8 cellular contexts compared by ENCODE assay signal in the genomic region with DNA sequence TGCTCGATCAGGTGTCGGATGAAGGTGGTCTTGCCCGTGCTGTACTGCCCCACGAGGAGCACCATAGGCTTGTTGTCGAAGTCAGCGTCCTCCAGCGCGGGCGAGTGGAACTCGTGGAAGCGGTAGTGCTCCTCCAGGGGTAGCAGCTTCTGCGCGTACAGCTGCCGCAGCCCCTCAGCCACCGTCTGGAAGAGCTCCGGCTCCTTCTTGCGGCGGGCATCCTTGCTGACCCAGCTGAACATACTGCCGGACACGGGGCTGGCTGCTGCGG. TPM values are rescaled to one million over a fixed set of nuclear protein-coding genes. Genes with fewer than 3 reads are reported as not detected.
DNase-seq lines count a peak whose midpoint lies in the region; ATAC-seq and TF ChIP-seq lines count a peak whose summit lies in the region.

No MANE protein-coding gene starts in this region.

- peaks cover 38% of the 10 kb centered on the region for H3K36me3 Mint-ChIP-seq in activated naive CD4-positive, alpha-beta T cell treated with anti-CD3 and anti-CD28 coated beads, Interleukin-2, amount 10 ng/mL, durations not matched to agents 7 days and 5 days
- H3K36me3 Mint-ChIP-seq in T-cell (peaks cover 33% of the 10 kb centered on the region), progenitor cell of endocrine pancreas (ENCODE audit: insufficient read depth) (peaks cover 7% of the 10 kb centered on the region)

- H3K4me1 Mint-ChIP-seq in activated naive CD4-positive, alpha-beta T cell treated with anti-CD3 and anti-CD28 coated beads, Interleukin-2, amount 10 ng/mL, durations not matched to agents 7 days and 5 days, result peaks cover 63% of the 10 kb centered on the region
- H3K4me1 Mint-ChIP-seq in T-cell (peaks cover 55 to 67% (median 63%) of the 10 kb centered on the region in 3 donors), progenitor cell of endocrine pancreas (ENCODE audit: low read depth) (peaks cover 33% of the 10 kb centered on the region)

- POLR2A ChIA-PET in T-cell (lab: Charles Lee), result interaction anchor here (0.5 to 1.3 kb wide), 9 partner anchors 9 to 677 kb away, joined by 3 to 8 read pairs (median 4); partner anchors contain the start of gene SF1 (in 1 of the 2)

- no peaks in the 10 kb centered on the region for H3K9me3 Mint-ChIP-seq in activated naive CD4-positive, alpha-beta T cell treated with anti-CD3 and anti-CD28 coated beads, Interleukin-2, amount 10 ng/mL, durations not matched to agents 7 days and 5 days
- H3K9me3 Mint-ChIP-seq in T-cell (no peaks in the 10 kb centered on the region), progenitor cell of endocrine pancreas (ENCODE audit: low read depth) (no peaks in the 10 kb centered on the region)

- H3K27me3 Mint-ChIP-seq in activated naive CD4-positive, alpha-beta T cell treated with anti-CD3 and anti-CD28 coated beads, Interleukin-2, amount 10 ng/mL, durations not matched to agents 7 days and 5 days, result no peaks in the 10 kb centered on the region
- no peaks in the 10 kb centered on the region for H3K27me3 Mint-ChIP-seq in T-cell
- H3K27me3 Mint-ChIP-seq in progenitor cell of endocrine pancreas, result no peaks in the 10 kb centered on the region

- CTCF ChIA-PET in activated naive CD4-positive, alpha-beta T cell treated with anti-CD3 and anti-CD28 coated beads, Interleukin-2, amount 10 ng/mL, durations not matched to agents 7 days and 5 days (lab: Charles Lee), result interaction anchor here (1.9 to 31.5 kb wide), 3 partner anchors 14 to 29 kb away, joined by 5 to 592 read pairs (median 145); partner anchors contain the start of gene CDC42BPG
- CTCF ChIA-PET in T-cell (lab: Charles Lee), result interaction anchor here in 1 of 2 donors (0.5 to 1.3 kb wide), 5 partner anchors 9 to 90 kb away, joined by 3 to 5 read pairs (median 3); no protein-coding TSS in a partner anchor

- peak; percentile 16 to 34 (median 28) for ATAC-seq in T-cell (replicated peaks in 1 of 4)
- no peak for ATAC-seq in GM21381 (IDR thresholded peaks at IDR 0.05; ENCODE audit: unreplicated experiment)

- peak overlapping the region; percentile 84 for H3K27ac Mint-ChIP-seq in activated naive CD4-positive, alpha-beta T cell treated with anti-CD3 and anti-CD28 coated beads, Interleukin-2, amount 10 ng/mL, durations not matched to agents 7 days and 5 days
- H3K27ac Mint-ChIP-seq in T-cell (peak overlapping the region; percentile 92 to 97), progenitor cell of endocrine pancreas (peak overlapping the region; percentile 86)

- peak overlapping the region; percentile 97 for H3K4me3 ChIP-seq in fibroblast of the aortic adventitia (ENCODE audit: low read depth, low read length)

- H3K4me3 Mint-ChIP-seq in activated naive CD4-positive, alpha-beta T cell treated with anti-CD3 and anti-CD28 coated beads, Interleukin-2, amount 10 ng/mL, durations not matched to agents 7 days and 5 days, result peak overlapping the region; percentile 99
- peak overlapping the region; percentile 99 for H3K4me3 Mint-ChIP-seq in T-cell
- H3K4me3 Mint-ChIP-seq in progenitor cell of endocrine pancreas (ENCODE audit: low read depth), result peak overlapping the region; percentile 95

- TF ChIP-seq CTCF in fibroblast of the aortic adventitia (IDR thresholded peaks at IDR 0.05; ENCODE audit: insufficient read depth, low read length) (peak; percentile 14), progenitor cell of endocrine pancreas (IDR thresholded peaks at IDR 0.05; ENCODE audit: unreplicated experiment) (no peak)

- no peak for DNase-seq in activated naive CD4-positive, alpha-beta T cell treated with anti-CD3 and anti-CD28 coated beads, Interleukin-2, amount 10 ng/mL, durations not matched to agents 7 days and 5 days
- no peak for DNase-seq in activated naive CD4-positive, alpha-beta T cell treated with Interleukin-2 at 50 U/mL for 16 hours
- peak in 1 of 34 experiments; percentile 37 for DNase-seq in T-cell
- DNase-seq in fibroblast of the aortic adventitia (ENCODE audit: low read depth), result no peak
- DNase-seq in progenitor cell of endocrine pancreas (ENCODE audit: low spot score, unreplicated experiment), result no peak
- no peak for DNase-seq in iPS-NIHi11 (ENCODE audit: low spot score)
- DNase-seq in stimulated activated CD4-positive, alpha-beta T cell treated with anti-CD3 and anti-CD28 coated beads, Interleukin-2, amount 100 ng/mL, for 24 hours, result no peak

RNA-seq across cellular contexts. Expression of gene EHD1, which starts 0.3 kb away (rescaled TPM):
- total RNA-seq in T-cell (100 to 1,000 TPM; 126 to 286 (median 269) TPM), fibroblast of the aortic adventitia (ENCODE audit: low replicate concordance) (68.1 and 113 TPM in 2 replicates), progenitor cell of endocrine pancreas (55.0 and 57.2 TPM in 2 replicates)

RNA-seq across cellular contexts. Expression of gene CDC42BPG, which starts 33.7 kb away (rescaled TPM):
- total RNA-seq in T-cell (10 to 100 TPM in 1 of 5 donors, 1 to 10 TPM in 4; 7.4 to 10.5 (median 9.1) TPM), fibroblast of the aortic adventitia (ENCODE audit: low replicate concordance) (0.08 and 0.09 TPM in 2 replicates), progenitor cell of endocrine pancreas (20.1 and 21.1 TPM in 2 replicates)

RNA-seq across cellular contexts. Expression of gene ATG2A, which starts 38.9 kb away (rescaled TPM):
- total RNA-seq in T-cell (100 to 1,000 TPM in 1 of 5 donors, 10 to 100 TPM in 4; 50.9 to 165 (median 55.4) TPM), fibroblast of the aortic adventitia (ENCODE audit: low replicate concordance) (18.2 and 18.8 TPM in 2 replicates), progenitor cell of endocrine pancreas (33.2 and 35.0 TPM in 2 replicates)

RNA-seq across cellular contexts. Expression of gene PPP2R5B, which starts 46.3 kb away (rescaled TPM):
- total RNA-seq in T-cell, result 10 to 100 TPM; 15.3 to 25.4 (median 17.2) TPM
- 7.9 and 9.3 TPM in 2 replicates for total RNA-seq in fibroblast of the aortic adventitia (ENCODE audit: low replicate concordance)
- 14.1 and 15.9 TPM in 2 replicates for total RNA-seq in progenitor cell of endocrine pancreas

RNA-seq across cellular contexts. Expression of gene GPHA2, which starts 57.5 kb away (rescaled TPM):
- total RNA-seq in T-cell, result under 1 TPM in 1 of 5 donors, not detected in 4; 0.90 TPM
- total RNA-seq in fibroblast of the aortic adventitia (ENCODE audit: low replicate concordance), result not detected in 2 replicates
- total RNA-seq in progenitor cell of endocrine pancreas, result 0.41 TPM in 1 of 2 replicates, not detected in the other
